ENCODE assay signal across 8 cellular contexts in the genomic region with DNA sequence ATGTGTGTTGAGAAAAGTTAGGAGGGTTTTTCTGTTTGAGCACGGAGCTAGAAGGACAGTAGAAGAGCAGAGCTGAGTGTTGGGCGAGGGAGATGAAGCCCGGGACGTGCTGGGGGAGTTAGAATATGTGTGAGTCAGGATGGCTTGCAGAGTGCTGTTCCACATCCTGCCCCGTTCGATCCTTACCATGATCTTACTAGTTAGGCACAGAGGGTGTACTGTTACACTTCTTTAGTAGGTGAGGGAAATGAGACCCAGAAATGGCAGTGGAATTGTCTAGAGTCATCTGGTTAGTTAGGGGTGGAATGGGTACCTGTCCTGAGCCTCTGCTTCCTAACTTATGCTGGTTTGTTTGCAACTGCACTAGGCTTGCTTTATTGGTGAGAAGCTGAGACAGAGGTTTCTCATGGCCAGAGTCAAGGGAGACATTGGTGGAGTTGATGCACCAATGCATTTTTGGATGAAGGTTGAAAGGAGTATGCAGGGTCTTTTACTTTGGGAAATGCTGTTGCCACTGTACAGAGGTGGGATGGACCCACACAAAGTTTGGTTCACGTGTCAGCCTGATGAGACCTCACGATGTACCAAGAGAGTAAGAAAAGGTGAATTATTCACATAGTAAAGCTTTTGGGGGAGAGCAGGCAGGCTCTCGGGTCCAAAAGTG.
DNase-seq lines count a peak whose midpoint lies in the region; ATAC-seq lines count a peak whose summit lies in the region.

No MANE protein-coding gene starts in this region.

- H3K9me3 Mint-ChIP-seq in effector memory CD8-positive, alpha-beta T cell: no peaks in the 10 kb centered on the region
- H3K9me3 Mint-ChIP-seq in stimulated activated naive CD8-positive, alpha-beta T cell treated with anti-CD3 and anti-CD28 coated beads, Interleukin-15, Interleukin-2, amounts not matched to agents 100 ng/mL and 50 ng/mL, for 24 hours: no peaks in the 10 kb centered on the region

- peaks cover 3% of the 10 kb centered on the region for H3K36me3 Mint-ChIP-seq in effector memory CD8-positive, alpha-beta T cell (ENCODE audit: insufficient read depth)
- peaks cover 4% of the 10 kb centered on the region for H3K36me3 Mint-ChIP-seq in stimulated activated naive CD8-positive, alpha-beta T cell treated with anti-CD3 and anti-CD28 coated beads, Interleukin-15, Interleukin-2, amounts not matched to agents 100 ng/mL and 50 ng/mL, for 24 hours (ENCODE audit: low read depth)

- peak overlapping the region; percentile 10 to 24 for H3K4me3 Mint-ChIP-seq in effector memory CD8-positive, alpha-beta T cell
- H3K4me3 Mint-ChIP-seq in stimulated activated naive CD8-positive, alpha-beta T cell treated with anti-CD3 and anti-CD28 coated beads, Interleukin-15, Interleukin-2, amounts not matched to agents 100 ng/mL and 50 ng/mL, for 24 hours: peak overlapping the region; percentile 7

- peaks cover 54 to 58% of the 10 kb centered on the region in 2 donors for H3K4me1 Mint-ChIP-seq in effector memory CD8-positive, alpha-beta T cell (ENCODE audit: low read depth in 2 of 2)
- peaks cover 64% of the 10 kb centered on the region for H3K4me1 Mint-ChIP-seq in stimulated activated naive CD8-positive, alpha-beta T cell treated with anti-CD3 and anti-CD28 coated beads, Interleukin-15, Interleukin-2, amounts not matched to agents 100 ng/mL and 50 ng/mL, for 24 hours (ENCODE audit: low read depth)

- H3K27me3 Mint-ChIP-seq in effector memory CD8-positive, alpha-beta T cell: no peaks in the 10 kb centered on the region
- no peaks in the 10 kb centered on the region for H3K27me3 Mint-ChIP-seq in stimulated activated naive CD8-positive, alpha-beta T cell treated with anti-CD3 and anti-CD28 coated beads, Interleukin-15, Interleukin-2, amounts not matched to agents 100 ng/mL and 50 ng/mL, for 24 hours

- H3K27ac Mint-ChIP-seq in effector memory CD8-positive, alpha-beta T cell: peak overlapping the region; percentile 7 to 9
- H3K27ac Mint-ChIP-seq in stimulated activated naive CD8-positive, alpha-beta T cell treated with anti-CD3 and anti-CD28 coated beads, Interleukin-15, Interleukin-2, amounts not matched to agents 100 ng/mL and 50 ng/mL, for 24 hours: peak overlapping the region; percentile 56

- ATAC-seq in HG03460 (IDR thresholded peaks at IDR 0.05; ENCODE audit: unreplicated experiment): peak; percentile 36
- ATAC-seq in effector memory CD8-positive, alpha-beta T cell (replicated peaks): peak; percentile 51

- DNase-seq in activated T-cell treated with anti-CD3 and anti-CD28 coated beads for 48 hours (ENCODE audit: low read depth): peak; percentile 12
- DNase-seq in activated T-cell treated with anti-CD3 and anti-CD28 coated beads for 4 hours: no peak
- DNase-seq in effector memory CD8-positive, alpha-beta T cell: no peak
- DNase-seq in NCI-H2081 treated with DMSO at 0.1 percent for 48 hours (lab: John Stamatoyannopoulos, UW): no peak
- DNase-seq in C1 segment of cervical spinal cord (lab: John Stamatoyannopoulos, UW): no peak
- no peak for DNase-seq in NCI-H1092 (lab: John Stamatoyannopoulos, UW)
